20 cellular contexts compared by ENCODE assay signal in the genomic region with DNA sequence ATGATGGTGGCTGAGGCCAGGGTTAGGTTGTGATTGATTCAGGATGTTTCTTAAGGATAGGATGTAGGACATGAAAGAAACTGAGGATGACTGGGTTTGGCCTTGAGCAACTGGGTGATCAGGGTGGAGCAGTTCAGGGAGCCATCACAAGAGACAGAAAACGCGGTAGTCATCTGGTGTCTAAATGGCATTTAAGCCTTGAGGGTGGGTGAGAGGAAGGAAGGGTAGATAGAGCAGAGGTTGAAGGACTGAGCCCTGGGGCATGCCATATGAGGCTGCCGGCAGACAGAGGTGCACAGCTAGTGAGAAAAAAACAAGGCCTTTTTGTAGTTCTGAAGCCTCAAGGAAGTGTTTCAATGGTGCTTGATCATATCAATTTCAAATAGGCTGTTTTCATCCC. TPM values are rescaled to one million over a fixed set of nuclear protein-coding genes. Genes with fewer than 3 reads are reported as not detected.
DNase-seq lines count a peak whose midpoint lies in the region; ATAC-seq, FAIRE-seq and TF ChIP-seq lines count a peak whose summit lies in the region.
"Had no signal": no experiment of that assay in that cellular context is flagged by ENCODE, and none has a peak within 500 bp of the region (broad histone marks: within the 10 kb centered on the region; RNA-seq: fewer than 3 reads in every experiment).

No MANE protein-coding gene starts in this region.

- peak overlapping the region; percentile 58 for H3K27ac Mint-ChIP-seq in astrocyte (ENCODE audit: unreplicated experiment)
- no peak overlapping the region for H3K27ac Mint-ChIP-seq in natural killer cell treated with Interleukin-12 subunit alpha and Interleukin-12 subunit beta and Interleukin-15 and Interleukin-18, amount 100 ng/mL, for 72 hours

- FAIRE-seq in astrocyte (lab: Jason Lieb, UNC), result no peak
- FAIRE-seq: GM19239 had no signal

- DNase-seq in astrocyte (ENCODE audit: low read depth) (no peak), NCI-H2196 treated with DMSO at 0.1 percent for 48 hours (lab: John Stamatoyannopoulos, UW; ENCODE audit: unreplicated experiment) (no peak), NCI-H1092 (lab: John Stamatoyannopoulos, UW) (no peak)
- no peak for DNase-seq in natural killer cell treated with Interleukin-12 subunit alpha and Interleukin-12 subunit beta and Interleukin-15 and Interleukin-18, amount 100 ng/mL, for 72 hours (ENCODE audit: low spot score)
- DNase-seq: DMS153; Karpas-422; MG63; NCI-H1105; NCI-H1694; NCI-H2107; NCI-H345; NCI-H526; NK-92 treated with Interleukin-12 subunit alpha and Interleukin-12 subunit beta, amount 100 ng/mL, for 24 hours had no signal

- no peaks in the 10 kb centered on the region for H3K9me3 ChIP-seq in ES-I3 (ENCODE audit: control insufficient read depth, insufficient read depth, low read length)
- H3K9me3 ChIP-seq in HUES6 (ENCODE audit: control insufficient read depth, insufficient read depth, low read depth, low read length), result no peaks in the 10 kb centered on the region
- no peaks in the 10 kb centered on the region for H3K9me3 ChIP-seq in astrocyte (ENCODE audit: insufficient read depth, low read depth, low read length)
- no peaks in the 10 kb centered on the region for H3K9me3 ChIP-seq in iPS-18a (ENCODE audit: control insufficient read depth, low read depth, low read length)
- H3K9me3 ChIP-seq: MG63 had no signal

- peak overlapping the region; percentile 80 for H3K9ac ChIP-seq in ES-I3 (ENCODE audit: low read depth, low read length)
- H3K9ac ChIP-seq in HUES6 (ENCODE audit: low read length), result peak overlapping the region; percentile 95
- H3K9ac ChIP-seq in astrocyte (ENCODE audit: low read length), result no peak overlapping the region
- peak overlapping the region; percentile 72 for H3K9ac ChIP-seq in iPS-18a (ENCODE audit: low read length)

- peaks cover 27% of the 10 kb centered on the region for H3K27me3 Mint-ChIP-seq in astrocyte (ENCODE audit: low read depth, unreplicated experiment)
- H3K27me3 Mint-ChIP-seq in natural killer cell treated with Interleukin-12 subunit alpha and Interleukin-12 subunit beta and Interleukin-15 and Interleukin-18, amount 100 ng/mL, for 72 hours, result no peaks in the 10 kb centered on the region

- H3K36me3 ChIP-seq in ES-I3 (ENCODE audit: insufficient read depth, low read length) (peaks cover 10% of the 10 kb centered on the region; the same call in 1 of the 2 replicates), HUES6 (ENCODE audit: control insufficient read depth, insufficient read depth, low read length) (peaks cover 46% of the 10 kb centered on the region), astrocyte (ENCODE audit: insufficient read depth, low read length) (no peaks in the 10 kb centered on the region), iPS-18a (ENCODE audit: control insufficient read depth, low read depth, low read length) (peaks cover 32% of the 10 kb centered on the region)
- H3K36me3 ChIP-seq: MG63 had no signal

- H3K9me3 Mint-ChIP-seq in astrocyte (ENCODE audit: unreplicated experiment), result no peaks in the 10 kb centered on the region
- H3K9me3 Mint-ChIP-seq in natural killer cell treated with Interleukin-12 subunit alpha and Interleukin-12 subunit beta and Interleukin-15 and Interleukin-18, amount 100 ng/mL, for 72 hours, result no peaks in the 10 kb centered on the region

- H3K4me1 ChIP-seq in ES-I3 (ENCODE audit: insufficient read depth, low read length) (peaks cover 20% of the 10 kb centered on the region), HUES6 (ENCODE audit: control insufficient read depth, insufficient read depth, low read length) (peaks cover 30% of the 10 kb centered on the region), astrocyte (ENCODE audit: insufficient read depth, low read length) (no peaks in the 10 kb centered on the region), iPS-18a (ENCODE audit: control insufficient read depth, low read depth, low read length) (peaks cover 26% of the 10 kb centered on the region)

- H3K79me2 ChIP-seq in astrocyte (ENCODE audit: insufficient read depth, low read length), result no peaks in the 10 kb centered on the region

- ATAC-seq in natural killer cell treated with Interleukin-12 subunit alpha and Interleukin-12 subunit beta and Interleukin-15 and Interleukin-18, amount 100 ng/mL, for 72 hours, result no peak
- no peak for ATAC-seq in HG02840 (IDR thresholded peaks at IDR 0.05; ENCODE audit: low FRiP score, unreplicated experiment)
- ATAC-seq: HCT116 had no signal

- H3K4me3 ChIP-seq in HUES6 (ENCODE audit: low read depth, low read length) (peak overlapping the region; percentile 72), astrocyte (ENCODE audit: insufficient read depth, low read depth, low read length) (no peak overlapping the region), iPS-18a (ENCODE audit: low read length) (peak overlapping the region; percentile 97)
- H3K4me3 ChIP-seq: MG63 had no signal

- H3K27ac ChIP-seq in HUES6 (ENCODE audit: low read depth, low read length) (peak overlapping the region; percentile 93), astrocyte (ENCODE audit: low read depth, low read length) (no peak overlapping the region), iPS-18a (ENCODE audit: low read length) (no peak overlapping the region)
- H3K27ac ChIP-seq: C4-2B had no signal

- TF ChIP-seq CTCF in astrocyte (IDR thresholded peaks at IDR 0.05; ENCODE audit: insufficient read depth, low read depth, low read length), result no peak

- H3K4me1 Mint-ChIP-seq in astrocyte (ENCODE audit: low read depth, unreplicated experiment), result peaks cover 5% of the 10 kb centered on the region
- H3K4me1 Mint-ChIP-seq in natural killer cell treated with Interleukin-12 subunit alpha and Interleukin-12 subunit beta and Interleukin-15 and Interleukin-18, amount 100 ng/mL, for 72 hours (ENCODE audit: low read depth in 2 of 2), result no peaks in the 10 kb centered on the region

- H4K20me1 ChIP-seq in astrocyte (ENCODE audit: insufficient read depth, low read length), result no peaks in the 10 kb centered on the region

- no peak overlapping the region for H2AFZ ChIP-seq in astrocyte (ENCODE audit: low read depth, low read length)

- no peak overlapping the region for H3K4me2 ChIP-seq in astrocyte (ENCODE audit: low read length)

- H3K27me3 ChIP-seq in HUES6 (ENCODE audit: control insufficient read depth, insufficient read depth, low read length) (peaks cover 8% of the 10 kb centered on the region; the same call in 1 of the 2 replicates), astrocyte (ENCODE audit: insufficient read depth, low read length) (no peaks in the 10 kb centered on the region), iPS-18a (ENCODE audit: control insufficient read depth, insufficient read depth, low read length) (no peaks in the 10 kb centered on the region)
- H3K27me3 ChIP-seq: MG63 had no signal

- no peak overlapping the region for H3K4me3 Mint-ChIP-seq in astrocyte (ENCODE audit: unreplicated experiment)
- H3K4me3 Mint-ChIP-seq in natural killer cell treated with Interleukin-12 subunit alpha and Interleukin-12 subunit beta and Interleukin-15 and Interleukin-18, amount 100 ng/mL, for 72 hours, result no peak overlapping the region

- H3K36me3 Mint-ChIP-seq in astrocyte (ENCODE audit: low read depth, unreplicated experiment), result peaks cover 5% of the 10 kb centered on the region
- H3K36me3 Mint-ChIP-seq in natural killer cell treated with Interleukin-12 subunit alpha and Interleukin-12 subunit beta and Interleukin-15 and Interleukin-18, amount 100 ng/mL, for 72 hours, result peaks cover under 1% of the 10 kb centered on the region

RNA-seq across cellular contexts. Expression of gene POU5F1, which starts 1.9 kb away (rescaled TPM):
- total RNA-seq in astrocyte, result 5.4 and 6.3 TPM in 2 replicates
- total RNA-seq in natural killer cell treated with Interleukin-12 subunit alpha and Interleukin-12 subunit beta and Interleukin-15 and Interleukin-18, amount 100 ng/mL, for 72 hours, result under 1 TPM in 1 of 2 donors, not detected in 1; 0.21 TPM

RNA-seq across cellular contexts. Expression of gene TCF19, which starts 10.2 kb away (rescaled TPM):
- 1.5 and 2.5 TPM in 2 replicates for total RNA-seq in astrocyte
- 10 to 100 TPM; 59.0 to 96.5 TPM for total RNA-seq in natural killer cell treated with Interleukin-12 subunit alpha and Interleukin-12 subunit beta and Interleukin-15 and Interleukin-18, amount 100 ng/mL, for 72 hours

RNA-seq across cellular contexts. Expression of gene CCHCR1, which starts 11.0 kb away (rescaled TPM):
- total RNA-seq in astrocyte, result 10.2 and 11.5 TPM in 2 replicates
- total RNA-seq in natural killer cell treated with Interleukin-12 subunit alpha and Interleukin-12 subunit beta and Interleukin-15 and Interleukin-18, amount 100 ng/mL, for 72 hours, result 10 to 100 TPM; 29.2 to 54.1 TPM

RNA-seq across cellular contexts. Expression of gene PSORS1C2, which starts 29.7 kb away (rescaled TPM):
- total RNA-seq in astrocyte, result not detected in 2 replicates
- total RNA-seq in natural killer cell treated with Interleukin-12 subunit alpha and Interleukin-12 subunit beta and Interleukin-15 and Interleukin-18, amount 100 ng/mL, for 72 hours, result not detected

RNA-seq across cellular contexts. Expression of gene CDSN, which starts 48.4 kb away (rescaled TPM):
- 0.22 and 0.27 TPM in 2 replicates for total RNA-seq in astrocyte
- not detected for total RNA-seq in natural killer cell treated with Interleukin-12 subunit alpha and Interleukin-12 subunit beta and Interleukin-15 and Interleukin-18, amount 100 ng/mL, for 72 hours

Comparison
In these comparisons a context has a peak if more than half of its experiments do, and no peak if none do; other contexts are left out.
1. RNA of gene TCF19, which starts 10.2 kb away (total RNA-seq): 59.0 to 96.5 TPM in natural killer cell treated with Interleukin-12 subunit alpha and Interleukin-12 subunit beta and Interleukin-15 and Interleukin-18, amount 100 ng/mL, for 72 hours; 1.5 to 2.5 TPM in astrocyte; every median in the first group is over 10 times any median in the second.